Comparison of ENCODE assay signal across 8 cellular contexts in genomic region chr18:55998071-55998522, GRCh38.
DNase-seq lines count a peak whose midpoint lies in the region; ATAC-seq and TF ChIP-seq lines count a peak whose summit lies in the region.

No MANE protein-coding gene starts in this region.

- no peak overlapping the region for H4K8ac ChIP-seq in mesendoderm (ENCODE audit: low read depth, low read length)

- TF ChIP-seq CTCF in right atrium auricular region (IDR thresholded peaks at IDR 0.05): no peak
- no peak for TF ChIP-seq CTCF in vagina (IDR thresholded peaks at IDR 0.05)
- TF ChIP-seq CTCF in PC-3 (conservative IDR thresholded peaks at IDR 0.05; ENCODE audit: low read depth, low read length): no peak

- no peak overlapping the region for H4K5ac ChIP-seq in mesendoderm (ENCODE audit: low read length)

- BruUV-seq in PC-3 (replicated peaks; lab: Mats Ljungman, UMichigan): no TSS peak

- H2BK5ac ChIP-seq in mesendoderm (ENCODE audit: low read length): no peak overlapping the region

- H3K27me3 ChIP-seq in right atrium auricular region (no peaks in the 10 kb centered on the region), mesendoderm (ENCODE audit: insufficient read depth, low read length, poor library complexity) (no peaks in the 10 kb centered on the region), vagina (no peaks in the 10 kb centered on the region), PC-3 (ENCODE audit: low read length) (no peaks in the 10 kb centered on the region)

- H3K36me3 ChIP-seq in right atrium auricular region (no peaks in the 10 kb centered on the region), mesendoderm (ENCODE audit: control insufficient read depth, insufficient read depth, low read length) (no peaks in the 10 kb centered on the region), vagina (no peaks in the 10 kb centered on the region), PC-3 (ENCODE audit: low read depth, low read length) (no peaks in the 10 kb centered on the region)

- H3K18ac ChIP-seq in mesendoderm (ENCODE audit: low read length): no peak overlapping the region

- no peak overlapping the region for H3K23ac ChIP-seq in mesendoderm (ENCODE audit: low read length)

- H4K20me1 ChIP-seq in PC-3 (ENCODE audit: low read length): no peaks in the 10 kb centered on the region

- H3K4me3 ChIP-seq in right atrium auricular region (peak overlapping the region in 1 of 2 donors; percentile 24), mesendoderm (ENCODE audit: low read length) (no peak overlapping the region), vagina (peak overlapping the region; percentile 13 to 32), PC-3 (ENCODE audit: low read length) (no peak overlapping the region)

- H2BK15ac ChIP-seq in mesendoderm (replicated peaks; ENCODE audit: low read depth): no peak overlapping the region

- H2AK5ac ChIP-seq in mesendoderm (ENCODE audit: low read length): no peak overlapping the region

- H3K4me1 ChIP-seq in right atrium auricular region (peaks cover 0 to 21% of the 10 kb centered on the region in 2 donors), mesendoderm (ENCODE audit: control insufficient read depth, low read depth, low read length) (peaks cover 10% of the 10 kb centered on the region), vagina (peaks cover 27% of the 10 kb centered on the region), PC-3 (ENCODE audit: insufficient read depth, low read length) (no peaks in the 10 kb centered on the region)

- no peak overlapping the region for H3K56ac ChIP-seq in mesendoderm (ENCODE audit: low read length)

- H2BK120ac ChIP-seq in mesendoderm (ENCODE audit: low read depth, low read length): no peak overlapping the region

- POLR2A ChIA-PET in PC-3 (lab: Charles Lee; ENCODE audit: unreplicated experiment): no interaction called here

- ATAC-seq in Right ventricle myocardium inferior (peak; percentile 53), PC-3 (no peak)

- no peak overlapping the region for H3K4ac ChIP-seq in mesendoderm (ENCODE audit: low read depth, low read length)

- H3F3A ChIP-seq in PC-3 (ENCODE audit: low read length, unreplicated experiment): no peaks in the 10 kb centered on the region

- intact Hi-C loops in Right ventricle myocardium inferior (cut with DNase I) (loop anchor here (10.0 kb wide), 2 partner anchors 203 to 583 kb away; no protein-coding TSS in a partner anchor), vagina (cut with DNase I) (no loop called here), PC-3 (cut with micrococcal nuclease) (no loop called here)

- no peak for TF ChIP-seq POLR2A in vagina (IDR thresholded peaks at IDR 0.05)

- WGBS in mesendoderm (ENCODE audit: extremely low coverage, insufficient coverage, low lambda C conversion rate): no CpG with 5 or more reads among the region's 11 CpGs

- CTCF ChIA-PET in PC-3 (lab: Charles Lee): no interaction called here

- H2AFZ ChIP-seq in PC-3 (ENCODE audit: low read length): no peak overlapping the region

- H3K27ac ChIP-seq in right atrium auricular region (peak overlapping the region in 1 of 2 donors; percentile 34), cingulate gyrus (ENCODE audit: low read depth, low read length) (peak overlapping the region; percentile 87), mesendoderm (ENCODE audit: low read depth, low read length) (peak overlapping the region; percentile 43), vagina (peak overlapping the region; percentile 51), PC-3 (ENCODE audit: low read length) (no peak overlapping the region)

- H3K79me2 ChIP-seq in mesendoderm (ENCODE audit: control insufficient read depth, insufficient read depth, low read length) (no peaks in the 10 kb centered on the region), PC-3 (ENCODE audit: low read length) (no peaks in the 10 kb centered on the region)

- H3K9ac ChIP-seq in mesendoderm (ENCODE audit: low read length): no peak overlapping the region
- H3K9ac ChIP-seq in PC-3 (ENCODE audit: low read length): no peak overlapping the region

- H3K79me1 ChIP-seq in mesendoderm (ENCODE audit: low read length): no peaks in the 10 kb centered on the region

- H3K4me2 ChIP-seq in mesendoderm (ENCODE audit: low read length) (no peak overlapping the region), PC-3 (ENCODE audit: low read length) (no peak overlapping the region)

- DNase-seq in Right ventricle myocardium inferior (ENCODE audit: missing footprints) (no peak), right atrium auricular region (ENCODE audit: low spot score) (no peak), mesendoderm (peak; percentile 67), vagina (ENCODE audit: extremely low spot score in 2 of 2) (no peak), PC-3 (no peak), NOMO-1 treated with dmso at 0.1 percent for 144 hours (lab: John Stamatoyannopoulos, UW; ENCODE audit: unreplicated experiment) (no peak)
- DNase-seq in activated T-cell treated with anti-CD3 and anti-CD28 coated beads, Interleukin-2, amount 50 U/mL, for 1 hour: no peak

- H3K9me3 ChIP-seq in right atrium auricular region: no peaks in the 10 kb centered on the region
- H3K9me3 ChIP-seq in vagina: no peaks in the 10 kb centered on the region
- H3K9me3 ChIP-seq in PC-3 (ENCODE audit: low read length): no peaks in the 10 kb centered on the region

- H3K9me2 ChIP-seq in PC-3 (replicated peaks; ENCODE audit: low read length): no peaks in the 10 kb centered on the region

Comparison
In these comparisons a context has a peak if more than half of its experiments do, and no peak if none do; other contexts are left out.
1. H3K4me3 ChIP-seq: peak in vagina (2 of 2); none in mesendoderm (single experiment) and PC-3 (single experiment).